Comparison of ENCODE assay signal across 39 cellular contexts in the genomic region with DNA sequence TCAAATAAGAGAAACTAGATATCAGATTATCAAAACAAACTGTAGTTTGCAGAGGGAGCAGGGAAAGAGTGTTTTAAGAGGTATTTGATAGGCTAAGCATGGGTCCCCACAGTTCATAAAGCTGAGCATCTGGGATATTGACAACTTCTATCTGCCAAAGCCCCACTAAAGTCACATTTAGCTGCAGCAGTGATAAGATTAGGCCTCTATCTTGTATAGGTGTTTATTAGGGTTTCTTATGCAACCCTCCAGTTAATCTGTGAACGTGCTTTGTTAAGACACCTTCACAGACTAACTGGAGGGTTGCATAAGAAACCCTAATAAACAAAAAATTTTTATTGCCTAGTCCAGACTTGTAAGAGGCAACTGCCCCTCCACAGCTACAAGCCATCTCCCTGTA.
DNase-seq lines count a peak whose midpoint lies in the region; ATAC-seq and TF ChIP-seq lines count a peak whose summit lies in the region.
"Had no signal": no experiment of that assay in that cellular context is flagged by ENCODE, and none has a peak within 500 bp of the region (broad histone marks: within the 10 kb centered on the region; RNA-seq: fewer than 3 reads in every experiment).

No MANE protein-coding gene starts in this region.

- H3K27ac Mint-ChIP-seq in progenitor cell of endocrine pancreas: peak overlapping the region; percentile 22
- H3K27ac Mint-ChIP-seq: activated naive CD8-positive, alpha-beta T cell; immature natural killer cell; memory B cell; stimulated activated naive CD8-positive, alpha-beta T cell treated with anti-CD3 and anti-CD28 coated beads, Interleukin-15, amount 100 ng/mL, for 72 hours had no signal

- peaks cover 66% of the 10 kb centered on the region for H3K4me1 ChIP-seq in BLaER1
- peaks cover 2% of the 10 kb centered on the region for H3K4me1 ChIP-seq in colonic mucosa

- ATAC-seq in GM21526 (IDR thresholded peaks at IDR 0.05; ENCODE audit: low FRiP score, unreplicated experiment) (no peak), HG03342 (IDR thresholded peaks at IDR 0.05; ENCODE audit: unreplicated experiment) (no peak), HG03045 (IDR thresholded peaks at IDR 0.05; ENCODE audit: unreplicated experiment) (no peak)
- ATAC-seq: foreskin keratinocyte; GM12878; K562; left colon; right cardiac atrium; Right ventricle myocardium inferior; stimulated activated naive CD8-positive, alpha-beta T cell treated with anti-CD3 and anti-CD28 coated beads, Interleukin-15, amount 100 ng/mL, for 72 hours had no signal

- H3K4me3 ChIP-seq in BLaER1 (no peak overlapping the region), colonic mucosa (no peak overlapping the region)
- H3K4me3 ChIP-seq: GM12878, K562, ovary, thoracic aorta, vagina had no signal

- no peaks in the 10 kb centered on the region for H4K20me1 ChIP-seq in BLaER1

- H3K27me3 ChIP-seq in BLaER1 (no peaks in the 10 kb centered on the region), colonic mucosa (no peaks in the 10 kb centered on the region)
- H3K27me3 ChIP-seq: BE2C, foreskin keratinocyte, ovary, vagina had no signal

- no peaks in the 10 kb centered on the region for H3K9me3 Mint-ChIP-seq in progenitor cell of endocrine pancreas (ENCODE audit: low read depth)
- H3K9me3 Mint-ChIP-seq: immature natural killer cell; memory B cell; neural crest cell; stimulated activated naive CD8-positive, alpha-beta T cell treated with anti-CD3 and anti-CD28 coated beads, Interleukin-15, amount 100 ng/mL, for 72 hours had no signal

- H3K27ac ChIP-seq in BLaER1 (peak overlapping the region; percentile 39), colonic mucosa (peak overlapping the region; percentile 65)
- H3K27ac ChIP-seq: foreskin keratinocyte, thoracic aorta, vagina had no signal

- H3K9ac ChIP-seq in BLaER1 (no peak overlapping the region), colonic mucosa (ENCODE audit: low read depth in 2 of 2, low read length in 2 of 2) (peak overlapping the region in 1 of 2 donors; percentile 13)

- peaks cover 11% of the 10 kb centered on the region for H3K36me3 ChIP-seq in BLaER1
- H3K36me3 ChIP-seq in colonic mucosa: no peaks in the 10 kb centered on the region
- H3K36me3 ChIP-seq: BE2C, ovary had no signal

- intact Hi-C loops in colonic mucosa (cut with DNase I): no loop called here

- DNase-seq in NCI-H82 (lab: John Stamatoyannopoulos, UW) (peak; percentile 34), colonic mucosa (no peak), progenitor cell of endocrine pancreas (ENCODE audit: low spot score, unreplicated experiment) (no peak)
- no peak for DNase-seq in stimulated activated naive CD4-positive, alpha-beta T cell treated with Interleukin-2 at 50 U/mL for 16 hours (lab: John Stamatoyannopoulos, UW)
- DNase-seq: activated CD4-positive, alpha-beta T cell treated with anti-CD3 and anti-CD28 coated beads for 4 hours; activated CD8-positive, alpha-beta memory T cell treated with anti-CD3 and anti-CD28 coated beads for 24 hours; activated effector memory CD4-positive, alpha-beta T cell treated with Interleukin-2 at 50 U/mL for 16 hours; activated T-cell treated with anti-CD3 and anti-CD28 coated beads, Interleukin-2, amount 50 U/mL, for 1 hour; anterior cingulate cortex; BE2C; caudate nucleus; cortex of kidney; DMS153; effector memory CD4-positive, alpha-beta T cell; erythroblast; immature natural killer cell; left colon; NCI-H1092; NCI-H187; NCI-H2171; NCI-H510A; OCI-M1; ovary; right cardiac atrium; stimulated activated CD8-positive, alpha-beta memory T cell treated with anti-CD3 and anti-CD28 coated beads, Interleukin-4, amount 100 ng/mL, for 48 hours; stimulated activated naive CD8-positive, alpha-beta T cell treated with anti-CD3 and anti-CD28 coated beads, Interleukin-15, amount 100 ng/mL, for 72 hours had no signal

- TF ChIP-seq CTCF in colonic mucosa (IDR thresholded peaks at IDR 0.05) (no peak), progenitor cell of endocrine pancreas (IDR thresholded peaks at IDR 0.05; ENCODE audit: unreplicated experiment) (no peak)

- H3K27me3 Mint-ChIP-seq in progenitor cell of endocrine pancreas: no peaks in the 10 kb centered on the region
- H3K27me3 Mint-ChIP-seq: activated naive CD8-positive, alpha-beta T cell; memory B cell; stimulated activated naive CD8-positive, alpha-beta T cell treated with anti-CD3 and anti-CD28 coated beads, Interleukin-15, amount 100 ng/mL, for 72 hours had no signal

- H3K4me1 Mint-ChIP-seq in progenitor cell of endocrine pancreas (ENCODE audit: low read depth): peaks cover 36% of the 10 kb centered on the region

- no peaks in the 10 kb centered on the region for H3K9me3 ChIP-seq in BLaER1
- no peaks in the 10 kb centered on the region for H3K9me3 ChIP-seq in colonic mucosa
- H3K9me3 ChIP-seq: BE2C, ovary, thoracic aorta, vagina had no signal

- H3K4me2 ChIP-seq in BLaER1: peak overlapping the region; percentile 30; the same call in 1 of the 2 replicates

- no peak overlapping the region for H3K4me3 Mint-ChIP-seq in progenitor cell of endocrine pancreas (ENCODE audit: low read depth)
- H3K4me3 Mint-ChIP-seq: activated naive CD8-positive, alpha-beta T cell; immature natural killer cell; memory B cell; neural crest cell; stimulated activated naive CD8-positive, alpha-beta T cell treated with anti-CD3 and anti-CD28 coated beads, Interleukin-15, amount 100 ng/mL, for 72 hours had no signal

- H3K36me3 Mint-ChIP-seq in progenitor cell of endocrine pancreas (ENCODE audit: insufficient read depth): peaks cover 5% of the 10 kb centered on the region
